1 cellular context compared by ENCODE assay signal in the genomic region with DNA sequence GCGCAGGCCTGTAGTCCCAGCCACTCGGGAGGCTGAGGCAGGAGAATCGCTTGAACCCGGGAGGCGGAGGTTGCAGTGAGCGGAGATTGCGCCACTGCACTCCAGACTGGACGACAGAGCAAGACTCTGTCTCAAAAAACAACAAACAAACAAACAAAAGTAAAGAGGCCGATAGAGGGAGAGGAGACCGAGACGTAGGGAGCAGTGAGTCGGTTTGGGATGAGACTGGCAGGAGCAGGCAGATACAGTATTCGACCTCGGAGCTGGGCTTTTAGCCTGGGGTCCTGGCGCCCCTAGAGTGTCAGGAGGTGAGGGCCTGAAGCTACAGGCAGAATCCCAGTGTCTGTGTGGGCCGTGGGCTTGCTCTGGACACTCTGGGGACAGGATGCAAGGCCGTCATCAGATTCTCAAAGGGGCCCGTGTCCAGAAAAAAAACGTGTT.
TF ChIP-seq lines count a peak whose summit lies in the region.

No MANE protein-coding gene starts in this region.

TF ChIP-seq in GM12878, 131 proteins besides CTCF, POLR2A, EP300 and RAD21:
- TF ChIP-seq HDGF (IDR thresholded peaks at IDR 0.05) (no peak), ZZZ3 (IDR thresholded peaks at IDR 0.05; ENCODE audit: control insufficient read depth, insufficient read length, low read depth) (no peak)
- TF ChIP-seq, protein P1, sequence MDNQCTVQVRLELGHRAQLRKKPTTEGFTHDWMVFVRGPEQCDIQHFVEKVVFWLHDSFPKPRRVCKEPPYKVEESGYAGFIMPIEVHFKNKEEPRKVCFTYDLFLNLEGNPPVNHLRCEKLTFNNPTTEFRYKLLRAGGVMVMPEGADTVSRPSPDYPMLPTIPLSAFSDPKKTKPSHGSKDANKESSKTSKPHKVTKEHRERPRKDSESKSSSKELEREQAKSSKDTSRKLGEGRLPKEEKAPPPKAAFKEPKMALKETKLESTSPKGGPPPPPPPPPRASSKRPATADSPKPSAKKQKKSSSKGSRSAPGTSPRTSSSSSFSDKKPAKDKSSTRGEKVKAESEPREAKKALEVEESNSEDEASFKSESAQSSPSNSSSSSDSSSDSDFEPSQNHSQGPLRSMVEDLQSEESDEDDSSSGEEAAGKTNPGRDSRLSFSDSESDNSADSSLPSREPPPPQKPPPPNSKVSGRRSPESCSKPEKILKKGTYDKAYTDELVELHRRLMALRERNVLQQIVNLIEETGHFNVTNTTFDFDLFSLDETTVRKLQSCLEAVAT (IDR thresholded peaks at IDR 0.05) = no peak
- TF ChIP-seq, protein P2, sequence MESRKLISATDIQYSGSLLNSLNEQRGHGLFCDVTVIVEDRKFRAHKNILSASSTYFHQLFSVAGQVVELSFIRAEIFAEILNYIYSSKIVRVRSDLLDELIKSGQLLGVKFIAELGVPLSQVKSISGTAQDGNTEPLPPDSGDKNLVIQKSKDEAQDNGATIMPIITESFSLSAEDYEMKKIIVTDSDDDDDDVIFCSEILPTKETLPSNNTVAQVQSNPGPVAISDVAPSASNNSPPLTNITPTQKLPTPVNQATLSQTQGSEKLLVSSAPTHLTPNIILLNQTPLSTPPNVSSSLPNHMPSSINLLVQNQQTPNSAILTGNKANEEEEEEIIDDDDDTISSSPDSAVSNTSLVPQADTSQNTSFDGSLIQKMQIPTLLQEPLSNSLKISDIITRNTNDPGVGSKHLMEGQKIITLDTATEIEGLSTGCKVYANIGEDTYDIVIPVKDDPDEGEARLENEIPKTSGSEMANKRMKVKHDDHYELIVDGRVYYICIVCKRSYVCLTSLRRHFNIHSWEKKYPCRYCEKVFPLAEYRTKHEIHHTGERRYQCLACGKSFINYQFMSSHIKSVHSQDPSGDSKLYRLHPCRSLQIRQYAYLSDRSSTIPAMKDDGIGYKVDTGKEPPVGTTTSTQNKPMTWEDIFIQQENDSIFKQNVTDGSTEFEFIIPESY (IDR thresholded peaks at IDR 0.05) = no peak
TF ChIP-seq in GM12878: peak in this region for 0.
